Comparison of ENCODE assay signal across 9 cellular contexts in the genomic region with DNA sequence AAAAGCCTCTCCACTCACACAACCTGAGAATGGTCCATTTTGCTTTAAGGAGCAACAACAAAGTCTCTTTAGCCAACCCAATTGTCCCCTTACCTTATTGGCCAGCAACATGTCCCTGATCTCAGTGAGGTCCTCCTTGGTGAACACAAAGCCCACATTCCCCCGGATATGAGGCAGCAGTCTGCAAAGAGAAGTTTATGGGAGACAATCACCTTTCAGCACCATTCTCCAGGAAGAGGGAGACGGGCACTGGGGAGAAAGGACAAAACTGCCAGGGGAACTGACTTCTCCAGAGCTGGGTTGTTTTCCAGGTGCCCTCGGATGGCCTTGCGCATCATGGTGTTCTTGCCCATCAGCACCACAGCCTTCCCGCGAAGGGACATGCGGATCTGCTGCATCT. TPM values are rescaled to one million over a fixed set of nuclear protein-coding genes. Genes with fewer than 3 reads are reported as not detected.
DNase-seq lines count a peak whose midpoint lies in the region; ATAC-seq and TF ChIP-seq lines count a peak whose summit lies in the region.
"Had no signal": no experiment of that assay in that cellular context is flagged by ENCODE, and none has a peak within 500 bp of the region (broad histone marks: within the 10 kb centered on the region; RNA-seq: fewer than 3 reads in every experiment).

No MANE protein-coding gene starts in this region.

- peak overlapping the region; percentile 99 for H3K4me3 Mint-ChIP-seq in activated T-cell treated with anti-CD3 and anti-CD28 coated beads, Interleukin-2, amount 50 U/mL, for 4 hours
- H3K4me3 Mint-ChIP-seq in activated CD8-positive, alpha-beta T cell treated with anti-CD3 and anti-CD28 coated beads, Interleukin-2, amount 10 ng/mL, durations not matched to agents 7 days and 5 days, result peak overlapping the region; percentile 89

- TF ChIP-seq CTCF in hepatocyte (IDR thresholded peaks at IDR 0.05; ENCODE audit: poor library complexity), result no peak

- H3K27ac Mint-ChIP-seq in activated CD8-positive, alpha-beta T cell treated with anti-CD3 and anti-CD28 coated beads, Interleukin-2, amount 10 ng/mL, durations not matched to agents 7 days and 5 days, result peak overlapping the region; percentile 98

- H3K9me3 ChIP-seq in hepatocyte (ENCODE audit: low read depth) (no peaks in the 10 kb centered on the region), thymus (ENCODE audit: control insufficient read depth) (no peaks in the 10 kb centered on the region)
- H3K9me3 ChIP-seq: right atrium auricular region had no signal

- CTCF ChIA-PET in activated CD8-positive, alpha-beta T cell treated with anti-CD3 and anti-CD28 coated beads, Interleukin-2, amount 10 ng/mL, durations not matched to agents 7 days and 5 days (lab: Charles Lee), result interaction anchor here (6.5 kb wide), 1 partner anchor 30 kb away, joined by 98 read pairs; no protein-coding TSS in a partner anchor

- no peak overlapping the region for H2AFZ ChIP-seq in hepatocyte

- no peak overlapping the region for H3K4me3 ChIP-seq in hepatocyte
- no peak overlapping the region for H3K4me3 ChIP-seq in thymus (ENCODE audit: low read length)

- no peaks in the 10 kb centered on the region for H3K9me2 ChIP-seq in hepatocyte (replicated peaks; ENCODE audit: insufficient read depth)

- H3K4me2 ChIP-seq in hepatocyte, result peak overlapping the region; percentile 90

- peaks cover 29% of the 10 kb centered on the region for H4K20me1 ChIP-seq in hepatocyte (ENCODE audit: insufficient read depth, poor library complexity, severe bottlenecking)

- no peak for ATAC-seq in activated T-cell treated with anti-CD3 and anti-CD28 coated beads, Interleukin-2, amount 50 U/mL, for 4 hours
- ATAC-seq in activated CD8-positive, alpha-beta T cell treated with anti-CD3 and anti-CD28 coated beads, Interleukin-2, amount 10 ng/mL, durations not matched to agents 7 days and 5 days, result no peak
- no peak for ATAC-seq in HG02981 (IDR thresholded peaks at IDR 0.05; ENCODE audit: unreplicated experiment)

- in situ Hi-C loops in ACHN (cut with HindIII; ENCODE audit: low pct_ligation_motif_present, low pct_unique_long_range_greater_than_20kb, low sequenced_read_pairs), result no loop called here

- H3K9me3 Mint-ChIP-seq in activated T-cell treated with anti-CD3 and anti-CD28 coated beads, Interleukin-2, amount 50 U/mL, for 4 hours, result no peaks in the 10 kb centered on the region
- no peaks in the 10 kb centered on the region for H3K9me3 Mint-ChIP-seq in activated CD8-positive, alpha-beta T cell treated with anti-CD3 and anti-CD28 coated beads, Interleukin-2, amount 10 ng/mL, durations not matched to agents 7 days and 5 days (ENCODE audit: insufficient read depth)

- H3K27me3 ChIP-seq in hepatocyte, result no peaks in the 10 kb centered on the region
- H3K27me3 ChIP-seq in thymus (ENCODE audit: control insufficient read depth, insufficient read depth), result no peaks in the 10 kb centered on the region
- H3K27me3 ChIP-seq: right atrium auricular region had no signal

- H3K79me2 ChIP-seq in hepatocyte, result peaks cover 46% of the 10 kb centered on the region

- H3K4me1 Mint-ChIP-seq in activated T-cell treated with anti-CD3 and anti-CD28 coated beads, Interleukin-2, amount 50 U/mL, for 4 hours (ENCODE audit: low read depth), result peaks cover 41% of the 10 kb centered on the region
- peaks cover 52% of the 10 kb centered on the region for H3K4me1 Mint-ChIP-seq in activated CD8-positive, alpha-beta T cell treated with anti-CD3 and anti-CD28 coated beads, Interleukin-2, amount 10 ng/mL, durations not matched to agents 7 days and 5 days (ENCODE audit: low read depth)

- POLR2A ChIA-PET in activated CD8-positive, alpha-beta T cell treated with anti-CD3 and anti-CD28 coated beads, Interleukin-2, amount 10 ng/mL, durations not matched to agents 7 days and 5 days (lab: Charles Lee), result interaction anchor here (1.0 to 9.8 kb wide), 5 partner anchors 32 to 210 kb away, joined by 3 to 164 read pairs (median 43); partner anchors contain the start of genes BICDL1, RAB35, RNU4-1 and RNU4-2

- H3K4me1 ChIP-seq in hepatocyte (ENCODE audit: insufficient read depth) (peaks cover 28% of the 10 kb centered on the region), thymus (ENCODE audit: control insufficient read depth, insufficient read depth, low read length) (peaks cover 17% of the 10 kb centered on the region)

- H3K36me3 ChIP-seq in hepatocyte (replicated peaks; ENCODE audit: insufficient read depth, low read depth) (peaks cover 2% of the 10 kb centered on the region), thymus (ENCODE audit: control insufficient read depth, insufficient read depth) (peaks cover 33% of the 10 kb centered on the region)

- WGBS in hepatocyte (ENCODE audit: low lambda C conversion rate, missing lambda C conversion rate), result 87% methylated on average over 7 of the region's 7 CpGs
- WGBS in thymus, result 95% methylated on average over 7 of the region's 7 CpGs

- H3K36me3 Mint-ChIP-seq in activated T-cell treated with anti-CD3 and anti-CD28 coated beads, Interleukin-2, amount 50 U/mL, for 4 hours (ENCODE audit: insufficient read depth), result peaks cover 47% of the 10 kb centered on the region
- peaks cover 57% of the 10 kb centered on the region for H3K36me3 Mint-ChIP-seq in activated CD8-positive, alpha-beta T cell treated with anti-CD3 and anti-CD28 coated beads, Interleukin-2, amount 10 ng/mL, durations not matched to agents 7 days and 5 days (ENCODE audit: low read depth)

- no peak for DNase-seq in activated T-cell treated with anti-CD3 and anti-CD28 coated beads, Interleukin-2, amount 50 U/mL, for 4 hours
- no peak for DNase-seq in activated T-cell treated with anti-CD3 and anti-CD28 coated beads for 4 hours
- DNase-seq in activated CD8-positive, alpha-beta T cell treated with anti-CD3 and anti-CD28 coated beads, Interleukin-2, amount 10 ng/mL, durations not matched to agents 7 days and 5 days, result no peak
- DNase-seq in hepatocyte (ENCODE audit: low spot score), result no peak
- DNase-seq in ACHN, result no peak
- DNase-seq in ureter (ENCODE audit: low spot score), result no peak

- no peaks in the 10 kb centered on the region for H3K27me3 Mint-ChIP-seq in activated T-cell treated with anti-CD3 and anti-CD28 coated beads, Interleukin-2, amount 50 U/mL, for 4 hours (ENCODE audit: low read depth)
- no peaks in the 10 kb centered on the region for H3K27me3 Mint-ChIP-seq in activated CD8-positive, alpha-beta T cell treated with anti-CD3 and anti-CD28 coated beads, Interleukin-2, amount 10 ng/mL, durations not matched to agents 7 days and 5 days (ENCODE audit: low read depth)

- H3K27ac ChIP-seq in hepatocyte, result peak overlapping the region; percentile 49
- peak overlapping the region; percentile 31 for H3K27ac ChIP-seq in thymus (ENCODE audit: low read depth)

RNA-seq across cellular contexts. Expression of gene RPLP0, which starts 1.9 kb away (rescaled TPM):
- 1,000 to 10,000 TPM; 4,185 to 4,369 (median 4,226) TPM for total RNA-seq in activated T-cell treated with anti-CD3 and anti-CD28 coated beads, Interleukin-2, amount 50 U/mL, for 4 hours
- 1,000 to 10,000 TPM; 2,051 to 2,121 TPM for total RNA-seq in activated CD8-positive, alpha-beta T cell treated with anti-CD3 and anti-CD28 coated beads, Interleukin-2, amount 10 ng/mL, durations not matched to agents 7 days and 5 days
- 3,730 and 3,982 TPM in 2 replicates for total RNA-seq in hepatocyte
- polyA plus RNA-seq in hepatocyte, result 775 and 798 TPM in 2 replicates
- polyA plus RNA-seq in thymus, result 2,741 TPM
- 2,124 TPM for total RNA-seq in ureter

RNA-seq across cellular contexts. Expression of gene GCN1, which starts 4.5 kb away (rescaled TPM):
- total RNA-seq in activated T-cell treated with anti-CD3 and anti-CD28 coated beads, Interleukin-2, amount 50 U/mL, for 4 hours, result 100 to 1,000 TPM; 192 to 204 (median 200) TPM
- total RNA-seq in activated CD8-positive, alpha-beta T cell treated with anti-CD3 and anti-CD28 coated beads, Interleukin-2, amount 10 ng/mL, durations not matched to agents 7 days and 5 days, result 100 to 1,000 TPM; 109 to 112 TPM
- total RNA-seq in hepatocyte, result 37.4 and 197 TPM in 2 replicates
- 27.6 and 28.2 TPM in 2 replicates for polyA plus RNA-seq in hepatocyte
- 22.4 TPM for polyA plus RNA-seq in thymus
- total RNA-seq in ureter, result 114 TPM
